1 cellular context compared by ENCODE assay signal in the genomic region with DNA sequence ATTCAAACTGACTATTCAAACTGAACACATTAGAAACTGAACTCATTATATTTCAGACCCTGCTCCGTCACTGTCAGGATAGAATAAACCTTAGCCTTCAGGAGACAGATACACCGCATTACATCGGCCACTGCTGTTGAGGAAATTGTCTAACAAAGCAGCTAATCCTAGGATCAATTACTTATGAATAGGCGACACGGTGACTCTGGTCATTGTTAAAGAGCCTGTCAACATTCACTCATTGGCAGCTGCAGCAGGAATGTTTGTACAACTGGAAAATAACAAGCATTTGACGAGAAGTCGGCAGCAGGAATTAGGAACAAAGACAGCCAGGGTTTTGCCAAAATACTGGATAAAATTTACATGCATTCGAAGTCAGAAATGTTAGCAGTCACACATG.
TF ChIP-seq lines count a peak whose summit lies in the region.

No MANE protein-coding gene starts in this region.

TF ChIP-seq in WTC11, 78 proteins besides CTCF, POLR2A, EP300 and RAD21 (continued from another document):
- TF ChIP-seq, protein P1, sequence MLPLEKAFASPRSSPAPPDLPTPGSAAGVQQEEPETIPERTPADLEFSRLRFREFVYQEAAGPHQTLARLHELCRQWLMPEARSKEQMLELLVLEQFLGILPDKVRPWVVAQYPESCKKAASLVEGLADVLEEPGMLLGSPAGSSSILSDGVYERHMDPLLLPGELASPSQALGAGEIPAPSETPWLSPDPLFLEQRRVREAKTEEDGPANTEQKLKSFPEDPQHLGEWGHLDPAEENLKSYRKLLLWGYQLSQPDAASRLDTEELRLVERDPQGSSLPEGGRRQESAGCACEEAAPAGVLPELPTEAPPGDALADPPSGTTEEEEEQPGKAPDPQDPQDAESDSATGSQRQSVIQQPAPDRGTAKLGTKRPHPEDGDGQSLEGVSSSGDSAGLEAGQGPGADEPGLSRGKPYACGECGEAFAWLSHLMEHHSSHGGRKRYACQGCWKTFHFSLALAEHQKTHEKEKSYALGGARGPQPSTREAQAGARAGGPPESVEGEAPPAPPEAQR (CRISPR knock-in tag; IDR thresholded peaks at IDR 0.05): no peak
